ENCODE assay signal across 1 cellular context in the genomic region with DNA sequence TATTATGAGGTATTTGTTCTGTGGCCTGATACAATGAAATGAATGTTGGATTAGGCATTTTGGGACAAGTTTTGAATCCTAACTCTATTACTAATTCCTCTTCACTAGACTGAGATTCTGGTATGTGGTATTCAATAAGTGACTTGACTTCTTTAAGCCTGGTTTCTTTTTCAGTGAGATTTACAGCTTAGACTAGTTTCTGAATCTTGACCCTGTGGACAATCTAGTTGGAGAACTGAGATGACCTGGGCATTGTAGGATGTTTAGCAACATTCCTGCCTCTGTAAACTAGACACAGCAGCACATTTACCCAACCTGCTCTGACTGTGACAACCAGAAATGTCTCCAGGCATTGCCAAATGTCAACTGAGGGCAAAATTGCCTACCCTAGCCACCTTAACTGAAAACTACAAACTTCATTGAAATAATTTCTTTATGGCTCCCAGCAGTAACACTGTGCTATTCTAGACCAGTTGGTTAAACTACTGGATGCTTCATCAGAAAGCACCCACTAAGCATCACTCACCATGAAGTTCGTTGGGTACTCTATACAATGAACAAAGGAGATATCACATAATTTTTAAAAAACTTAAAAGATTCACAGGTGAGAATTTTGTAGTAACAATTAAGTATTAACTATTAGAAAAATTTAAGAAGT.
TF ChIP-seq lines count a peak whose summit lies in the region.

No MANE protein-coding gene starts in this region.

TF ChIP-seq in SK-N-SH, 30 proteins besides CTCF, POLR2A, EP300 and RAD21 (continued from another document):
- TF ChIP-seq, protein P1, sequence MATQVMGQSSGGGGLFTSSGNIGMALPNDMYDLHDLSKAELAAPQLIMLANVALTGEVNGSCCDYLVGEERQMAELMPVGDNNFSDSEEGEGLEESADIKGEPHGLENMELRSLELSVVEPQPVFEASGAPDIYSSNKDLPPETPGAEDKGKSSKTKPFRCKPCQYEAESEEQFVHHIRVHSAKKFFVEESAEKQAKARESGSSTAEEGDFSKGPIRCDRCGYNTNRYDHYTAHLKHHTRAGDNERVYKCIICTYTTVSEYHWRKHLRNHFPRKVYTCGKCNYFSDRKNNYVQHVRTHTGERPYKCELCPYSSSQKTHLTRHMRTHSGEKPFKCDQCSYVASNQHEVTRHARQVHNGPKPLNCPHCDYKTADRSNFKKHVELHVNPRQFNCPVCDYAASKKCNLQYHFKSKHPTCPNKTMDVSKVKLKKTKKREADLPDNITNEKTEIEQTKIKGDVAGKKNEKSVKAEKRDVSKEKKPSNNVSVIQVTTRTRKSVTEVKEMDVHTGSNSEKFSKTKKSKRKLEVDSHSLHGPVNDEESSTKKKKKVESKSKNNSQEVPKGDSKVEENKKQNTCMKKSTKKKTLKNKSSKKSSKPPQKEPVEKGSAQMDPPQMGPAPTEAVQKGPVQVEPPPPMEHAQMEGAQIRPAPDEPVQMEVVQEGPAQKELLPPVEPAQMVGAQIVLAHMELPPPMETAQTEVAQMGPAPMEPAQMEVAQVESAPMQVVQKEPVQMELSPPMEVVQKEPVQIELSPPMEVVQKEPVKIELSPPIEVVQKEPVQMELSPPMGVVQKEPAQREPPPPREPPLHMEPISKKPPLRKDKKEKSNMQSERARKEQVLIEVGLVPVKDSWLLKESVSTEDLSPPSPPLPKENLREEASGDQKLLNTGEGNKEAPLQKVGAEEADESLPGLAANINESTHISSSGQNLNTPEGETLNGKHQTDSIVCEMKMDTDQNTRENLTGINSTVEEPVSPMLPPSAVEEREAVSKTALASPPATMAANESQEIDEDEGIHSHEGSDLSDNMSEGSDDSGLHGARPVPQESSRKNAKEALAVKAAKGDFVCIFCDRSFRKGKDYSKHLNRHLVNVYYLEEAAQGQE (IDR thresholded peaks at IDR 0.05; ENCODE audit: low read depth, low read length) = no peak
- TF ChIP-seq MEF2A (IDR thresholded peaks at IDR 0.05; ENCODE audit: borderline replicate concordance, low read depth) = no peak
- TF ChIP-seq RCOR1 (IDR thresholded peaks at IDR 0.05; ENCODE audit: low read length) = no peak
- no peak for TF ChIP-seq MXI1 (IDR thresholded peaks at IDR 0.05; ENCODE audit: low read depth, low read length)
- no peak for TF ChIP-seq RXRA (IDR thresholded peaks at IDR 0.05; ENCODE audit: borderline replicate concordance, low read depth)
- TF ChIP-seq JUND (IDR thresholded peaks at IDR 0.05) = no peak
- TF ChIP-seq CHD2 (IDR thresholded peaks at IDR 0.05; ENCODE audit: low read length, partially characterized antibody) = no peak
- TF ChIP-seq, protein P2, sequence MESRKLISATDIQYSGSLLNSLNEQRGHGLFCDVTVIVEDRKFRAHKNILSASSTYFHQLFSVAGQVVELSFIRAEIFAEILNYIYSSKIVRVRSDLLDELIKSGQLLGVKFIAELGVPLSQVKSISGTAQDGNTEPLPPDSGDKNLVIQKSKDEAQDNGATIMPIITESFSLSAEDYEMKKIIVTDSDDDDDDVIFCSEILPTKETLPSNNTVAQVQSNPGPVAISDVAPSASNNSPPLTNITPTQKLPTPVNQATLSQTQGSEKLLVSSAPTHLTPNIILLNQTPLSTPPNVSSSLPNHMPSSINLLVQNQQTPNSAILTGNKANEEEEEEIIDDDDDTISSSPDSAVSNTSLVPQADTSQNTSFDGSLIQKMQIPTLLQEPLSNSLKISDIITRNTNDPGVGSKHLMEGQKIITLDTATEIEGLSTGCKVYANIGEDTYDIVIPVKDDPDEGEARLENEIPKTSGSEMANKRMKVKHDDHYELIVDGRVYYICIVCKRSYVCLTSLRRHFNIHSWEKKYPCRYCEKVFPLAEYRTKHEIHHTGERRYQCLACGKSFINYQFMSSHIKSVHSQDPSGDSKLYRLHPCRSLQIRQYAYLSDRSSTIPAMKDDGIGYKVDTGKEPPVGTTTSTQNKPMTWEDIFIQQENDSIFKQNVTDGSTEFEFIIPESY (IDR thresholded peaks at IDR 0.05; ENCODE audit: borderline replicate concordance, low read depth) = no peak
- TF ChIP-seq FOXM1 (IDR thresholded peaks at IDR 0.05; ENCODE audit: low read depth) = no peak
- no peak for TF ChIP-seq TCF12 (IDR thresholded peaks at IDR 0.05)
